Comparison of ENCODE assay signal across 24 cellular contexts in the genomic region with DNA sequence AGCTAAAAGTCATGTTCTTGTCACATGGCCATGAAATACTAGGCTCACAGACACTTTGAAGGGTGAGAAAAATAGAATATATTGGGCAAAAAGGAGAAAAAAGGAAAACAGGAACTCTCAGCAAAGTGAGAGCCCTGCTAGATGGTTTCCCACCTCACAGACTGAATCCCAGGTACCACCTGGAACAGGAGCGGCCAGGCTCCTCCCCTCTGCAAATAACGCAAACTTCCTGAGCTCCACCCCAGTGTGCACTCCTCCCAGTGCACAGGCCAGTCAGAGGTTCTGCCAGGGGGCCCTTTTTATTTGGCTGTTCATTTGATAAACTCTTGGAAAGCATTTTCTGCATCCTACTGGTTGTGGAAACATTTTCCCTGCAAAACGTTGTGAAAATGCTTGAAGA.
"Had no signal": no experiment of that assay in that cellular context is flagged by ENCODE, and none has a peak within 500 bp of the region (broad histone marks: within the 10 kb centered on the region; RNA-seq: fewer than 3 reads in every experiment).

No MANE protein-coding gene starts in this region.

- ATAC-seq: esophagus mucosa, gastrocnemius medialis, heart right ventricle, left cardiac atrium, left lung, left ventricle myocardium superior, lower lobe of right lung, mucosa of descending colon had no signal

- H3K9me3 ChIP-seq: esophagus squamous epithelium, gastrocnemius medialis, heart right ventricle, lower lobe of right lung, mucosa of descending colon had no signal

- H3K4me3 ChIP-seq: coronary artery, dorsolateral prefrontal cortex, esophagus squamous epithelium, gastrocnemius medialis, heart right ventricle, left lung, lower lobe of right lung, mucosa of descending colon had no signal

- H3K27ac Mint-ChIP-seq: naive B cell had no signal

- H3K4me1 Mint-ChIP-seq: naive B cell had no signal

- H3K27me3 Mint-ChIP-seq: naive B cell had no signal

- H3K9me3 Mint-ChIP-seq: mesothelial cell of epicardium had no signal

- DNase-seq: dermis blood vessel endothelial cell; dorsolateral prefrontal cortex; effector CD4-positive, alpha-beta T cell; effector memory CD4-positive, alpha-beta T cell; erythroblast; esophagus squamous epithelium; foreskin fibroblast; foreskin melanocyte; gastrocnemius medialis; glutamatergic neuron; head of caudate nucleus; heart right ventricle; hippocampal formation; left cardiac atrium; left lung; left ventricle myocardium superior; lower lobe of right lung; mesenchymal stem cell; mucosa of descending colon; naive B cell had no signal

- H3K36me3 Mint-ChIP-seq: mesothelial cell of epicardium, naive B cell had no signal

- H3K27ac ChIP-seq: coronary artery, dorsolateral prefrontal cortex, epithelial cell of prostate, esophagus squamous epithelium, gastrocnemius medialis, heart right ventricle, left lung, lower lobe of right lung had no signal

- H3K36me3 ChIP-seq: esophagus squamous epithelium, gastrocnemius medialis, heart right ventricle, left lung, lower lobe of right lung had no signal

- H3K4me3 Mint-ChIP-seq: mesothelial cell of epicardium, naive B cell had no signal

- H3K27me3 ChIP-seq: dorsolateral prefrontal cortex, esophagus squamous epithelium, gastrocnemius medialis, heart right ventricle, left lung had no signal

- H3K4me1 ChIP-seq: esophagus squamous epithelium, gastrocnemius medialis, heart right ventricle, left lung, lower lobe of right lung had no signal
